Comparison of ENCODE assay signal across 1 cellular context in genomic region chr5:68303038-68303738, GRCh38.
TF ChIP-seq lines count a peak whose summit lies in the region.

No MANE protein-coding gene starts in this region.

TF ChIP-seq in K562, 482 proteins besides CTCF, POLR2A, EP300 and RAD21 (continued from another document):
- TF ChIP-seq HMBOX1 (IDR thresholded peaks at IDR 0.05): peak; percentile 47; the same call in 1 of the 2 replicates
- no peak for TF ChIP-seq FOXK1 (CRISPR knock-in tag; IDR thresholded peaks at IDR 0.05; ENCODE audit: borderline replicate concordance)
- TF ChIP-seq JUND (IDR thresholded peaks at IDR 0.05; ENCODE audit: borderline replicate concordance, low read depth, low read length): no peak
- TF ChIP-seq JUND (tag; IDR thresholded peaks at IDR 0.05; ENCODE audit: borderline replicate concordance, low read depth, low read length): 0 out of 3 replicates have a peak, but pooled peaks have one; percentile 8
- TF ChIP-seq SPI1 (IDR thresholded peaks at IDR 0.05; ENCODE audit: borderline replicate concordance, low read depth, low read length): no peak
